6 cellular contexts compared by ENCODE assay signal in the genomic region with DNA sequence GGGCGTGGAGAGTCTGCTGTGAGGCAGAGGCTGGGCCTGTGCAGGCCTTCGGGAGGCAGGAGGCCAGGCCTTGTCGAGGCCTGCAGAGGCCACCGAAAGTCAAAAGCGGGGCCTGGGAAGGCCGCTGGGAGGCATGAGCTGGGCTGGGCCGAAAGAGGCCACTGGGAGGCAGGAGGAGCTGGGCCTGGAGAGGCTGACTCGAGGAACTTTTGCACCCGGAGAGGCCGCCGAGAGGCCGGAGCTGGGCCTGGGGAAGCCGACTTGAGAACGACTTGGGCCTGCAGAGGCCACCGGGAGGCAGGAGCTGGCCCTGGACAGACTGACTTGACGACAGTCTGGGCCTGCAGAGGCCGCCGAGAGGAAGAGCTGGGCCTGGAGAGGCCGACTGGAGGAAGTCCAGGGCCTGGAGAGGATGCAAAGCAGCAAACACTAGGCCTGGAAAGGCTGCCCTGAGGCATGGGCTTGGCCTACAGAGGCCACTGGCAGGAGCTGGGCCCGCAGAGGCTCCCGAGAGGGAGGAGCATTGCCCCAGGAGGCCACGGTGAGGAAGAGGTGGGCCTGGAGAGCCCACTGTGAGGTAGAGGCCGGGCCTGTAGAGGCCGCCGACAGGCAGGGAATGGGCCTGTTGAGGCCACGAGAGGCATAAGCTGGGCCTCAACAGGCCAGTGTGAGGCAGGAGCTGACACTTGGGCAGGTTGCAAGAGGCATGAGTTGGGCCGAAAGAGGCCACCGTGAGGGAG.
DNase-seq lines count a peak whose midpoint lies in the region; ATAC-seq and TF ChIP-seq lines count a peak whose summit lies in the region.
"Not testable (repeated sequence)": the region's sequence is repeated elsewhere in the genome, so short reads cannot be mapped to it uniquely, and the experiment has no call there.

No MANE protein-coding gene starts in this region.

- TF ChIP-seq POLR2A in spleen (IDR thresholded peaks at IDR 0.05): not testable (repeated sequence)

- not testable (repeated sequence) for ATAC-seq in activated T-helper 17 cell treated with anti-CD3 and anti-CD28 coated beads, Interleukin-2, amount 50 U/mL, for 72 hours (replicated peaks); activated naive CD8-positive, alpha-beta T cell treated with anti-CD3 and anti-CD28 coated beads, Interleukin-2, amount 10 ng/mL, durations not matched to agents 7 days and 5 days (ENCODE audit: low read depth); stimulated activated memory B cell treated with anti-CD40 and anti-IgM and Interleukin-4, amounts not matched to agents 10 μg/mL and 1 μg/mL and 100 μg/mL, for 72 hours

- H3K27ac Mint-ChIP-seq in activated T-helper 17 cell treated with anti-CD3 and anti-CD28 coated beads, Interleukin-2, amount 50 U/mL, for 72 hours: peak overlapping the region; percentile 71
- H3K27ac Mint-ChIP-seq in activated naive CD8-positive, alpha-beta T cell treated with anti-CD3 and anti-CD28 coated beads, Interleukin-2, amount 10 ng/mL, durations not matched to agents 7 days and 5 days: peak overlapping the region; percentile 48
- H3K27ac Mint-ChIP-seq in dendritic cell treated with granulocyte-macrophage colony-stimulating factor and Interleukin-4, amounts not matched to agents 40 ng/mL and 50 ng/mL, for 4 days: peak overlapping the region; percentile 10
- peak overlapping the region; percentile 42 for H3K27ac Mint-ChIP-seq in endothelial cell (ENCODE audit: unreplicated experiment)
- peak overlapping the region; percentile 37 for H3K27ac Mint-ChIP-seq in stimulated activated memory B cell treated with anti-CD40 and anti-IgM and Interleukin-4, amounts not matched to agents 10 μg/mL and 1 μg/mL and 100 μg/mL, for 72 hours

- not testable (repeated sequence) for TF ChIP-seq CTCF in endothelial cell (IDR thresholded peaks at IDR 0.05; ENCODE audit: unreplicated experiment); spleen (IDR thresholded peaks at IDR 0.05 in 8 of 11, conservative IDR thresholded peaks at IDR 0.05 in 3 of 11)

- 90 to 97% (median 96%) methylated on average over 10 to 28 of the region's 28 CpGs for WGBS in spleen, 5 donors

- H3K4me1 Mint-ChIP-seq in activated T-helper 17 cell treated with anti-CD3 and anti-CD28 coated beads, Interleukin-2, amount 50 U/mL, for 72 hours; activated naive CD8-positive, alpha-beta T cell treated with anti-CD3 and anti-CD28 coated beads, Interleukin-2, amount 10 ng/mL, durations not matched to agents 7 days and 5 days; dendritic cell treated with granulocyte-macrophage colony-stimulating factor and Interleukin-4, amounts not matched to agents 40 ng/mL and 50 ng/mL, for 4 days (ENCODE audit: low read depth); endothelial cell (ENCODE audit: unreplicated experiment); stimulated activated memory B cell treated with anti-CD40 and anti-IgM and Interleukin-4, amounts not matched to agents 10 μg/mL and 1 μg/mL and 100 μg/mL, for 72 hours: not testable (repeated sequence)

- not testable (repeated sequence) for H3K4me3 Mint-ChIP-seq in activated T-helper 17 cell treated with anti-CD3 and anti-CD28 coated beads, Interleukin-2, amount 50 U/mL, for 72 hours; activated naive CD8-positive, alpha-beta T cell treated with anti-CD3 and anti-CD28 coated beads, Interleukin-2, amount 10 ng/mL, durations not matched to agents 7 days and 5 days; dendritic cell treated with granulocyte-macrophage colony-stimulating factor and Interleukin-4, amounts not matched to agents 40 ng/mL and 50 ng/mL, for 4 days; endothelial cell (ENCODE audit: unreplicated experiment); stimulated activated memory B cell treated with anti-CD40 and anti-IgM and Interleukin-4, amounts not matched to agents 10 μg/mL and 1 μg/mL and 100 μg/mL, for 72 hours

- H3K9me3 Mint-ChIP-seq in activated T-helper 17 cell treated with anti-CD3 and anti-CD28 coated beads, Interleukin-2, amount 50 U/mL, for 72 hours; activated naive CD8-positive, alpha-beta T cell treated with anti-CD3 and anti-CD28 coated beads, Interleukin-2, amount 10 ng/mL, durations not matched to agents 7 days and 5 days; dendritic cell treated with granulocyte-macrophage colony-stimulating factor and Interleukin-4, amounts not matched to agents 40 ng/mL and 50 ng/mL, for 4 days; endothelial cell (ENCODE audit: unreplicated experiment); stimulated activated memory B cell treated with anti-CD40 and anti-IgM and Interleukin-4, amounts not matched to agents 10 μg/mL and 1 μg/mL and 100 μg/mL, for 72 hours: not testable (repeated sequence)

- not testable (repeated sequence) for H3K4me3 ChIP-seq in spleen

- H3K36me3 ChIP-seq in spleen: not testable (repeated sequence)

- not testable (repeated sequence) for H3K4me1 ChIP-seq in spleen

- H3K27ac ChIP-seq in spleen: not testable (repeated sequence)

- H3K36me3 Mint-ChIP-seq in activated T-helper 17 cell treated with anti-CD3 and anti-CD28 coated beads, Interleukin-2, amount 50 U/mL, for 72 hours (ENCODE audit: low read depth); activated naive CD8-positive, alpha-beta T cell treated with anti-CD3 and anti-CD28 coated beads, Interleukin-2, amount 10 ng/mL, durations not matched to agents 7 days and 5 days: not testable (repeated sequence)
- H3K36me3 Mint-ChIP-seq in dendritic cell treated with granulocyte-macrophage colony-stimulating factor and Interleukin-4, amounts not matched to agents 40 ng/mL and 50 ng/mL, for 4 days (ENCODE audit: low read depth): peaks cover 20% of the 10 kb centered on the region
- peaks cover 17% of the 10 kb centered on the region for H3K36me3 Mint-ChIP-seq in endothelial cell (ENCODE audit: low read depth, unreplicated experiment)
- peaks cover 34% of the 10 kb centered on the region for H3K36me3 Mint-ChIP-seq in stimulated activated memory B cell treated with anti-CD40 and anti-IgM and Interleukin-4, amounts not matched to agents 10 μg/mL and 1 μg/mL and 100 μg/mL, for 72 hours

- H3K9me3 ChIP-seq in spleen: not testable (repeated sequence)

- not testable (repeated sequence) for H3K27me3 Mint-ChIP-seq in activated T-helper 17 cell treated with anti-CD3 and anti-CD28 coated beads, Interleukin-2, amount 50 U/mL, for 72 hours; activated naive CD8-positive, alpha-beta T cell treated with anti-CD3 and anti-CD28 coated beads, Interleukin-2, amount 10 ng/mL, durations not matched to agents 7 days and 5 days; dendritic cell treated with granulocyte-macrophage colony-stimulating factor and Interleukin-4, amounts not matched to agents 40 ng/mL and 50 ng/mL, for 4 days; endothelial cell (ENCODE audit: unreplicated experiment); stimulated activated memory B cell treated with anti-CD40 and anti-IgM and Interleukin-4, amounts not matched to agents 10 μg/mL and 1 μg/mL and 100 μg/mL, for 72 hours

- not testable (repeated sequence) for H3K27me3 ChIP-seq in spleen (replicated peaks in 1 of 7)

- intact Hi-C loops in dendritic cell treated with granulocyte-macrophage colony-stimulating factor and Interleukin-4, amounts not matched to agents 40 ng/mL and 50 ng/mL, for 4 days (cut with micrococcal nuclease); spleen (cut with DNase I; ENCODE audit: low total_unique reads): not testable (repeated sequence)

- POLR2A ChIA-PET in activated naive CD8-positive, alpha-beta T cell treated with anti-CD3 and anti-CD28 coated beads, Interleukin-2, amount 10 ng/mL, durations not matched to agents 7 days and 5 days (lab: Charles Lee): not testable (repeated sequence)

- DNase-seq in activated naive CD8-positive, alpha-beta T cell treated with anti-CD3 and anti-CD28 coated beads, Interleukin-2, amount 10 ng/mL, durations not matched to agents 7 days and 5 days; endothelial cell (ENCODE audit: low spot score): not testable (repeated sequence)
- DNase-seq in spleen: peak; percentile 51

Comparison
In these comparisons a context has a peak if more than half of its experiments do, and no peak if none do; other contexts are left out.
1. H3K27ac Mint-ChIP-seq: peak in every context shown above with its lines; median percentile 71 in activated T-helper 17 cell treated with anti-CD3 and anti-CD28 coated beads, Interleukin-2, amount 50 U/mL, for 72 hours; 48 in activated naive CD8-positive, alpha-beta T cell treated with anti-CD3 and anti-CD28 coated beads, Interleukin-2, amount 10 ng/mL, durations not matched to agents 7 days and 5 days; 42 in endothelial cell; 37 in stimulated activated memory B cell treated with anti-CD40 and anti-IgM and Interleukin-4, amounts not matched to agents 10 μg/mL and 1 μg/mL and 100 μg/mL, for 72 hours; 10 in dendritic cell treated with granulocyte-macrophage colony-stimulating factor and Interleukin-4, amounts not matched to agents 40 ng/mL and 50 ng/mL, for 4 days.